ENCODE assay signal across 1 cellular context in genomic region chr1:44213222-44214112, GRCh38.
TF ChIP-seq lines count a peak whose summit lies in the region.

Gene DMAP1 (plus strand): TSS chr1:44213471. CDS start chr1:44213754, 283 bp downstream.

TF ChIP-seq in WTC11, 78 proteins besides CTCF, POLR2A, EP300 and RAD21 (continued from another document and continues in another):
- peak; percentile 19; the same call in 1 of the 2 replicates for TF ChIP-seq ARID4B (CRISPR knock-in tag; IDR thresholded peaks at IDR 0.05; ENCODE audit: borderline replicate concordance)
- TF ChIP-seq, protein P1, sequence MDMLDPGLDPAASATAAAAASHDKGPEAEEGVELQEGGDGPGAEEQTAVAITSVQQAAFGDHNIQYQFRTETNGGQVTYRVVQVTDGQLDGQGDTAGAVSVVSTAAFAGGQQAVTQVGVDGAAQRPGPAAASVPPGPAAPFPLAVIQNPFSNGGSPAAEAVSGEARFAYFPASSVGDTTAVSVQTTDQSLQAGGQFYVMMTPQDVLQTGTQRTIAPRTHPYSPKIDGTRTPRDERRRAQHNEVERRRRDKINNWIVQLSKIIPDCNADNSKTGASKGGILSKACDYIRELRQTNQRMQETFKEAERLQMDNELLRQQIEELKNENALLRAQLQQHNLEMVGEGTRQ (CRISPR knock-in tag; IDR thresholded peaks at IDR 0.05): 0 out of 2 replicates have a peak, but pooled peaks have one; percentile 38
- TF ChIP-seq CBFB (CRISPR knock-in tag; IDR thresholded peaks at IDR 0.05; ENCODE audit: low read depth): peak; percentile 80; the same call in 1 of the 2 replicates
- TF ChIP-seq, protein P2, sequence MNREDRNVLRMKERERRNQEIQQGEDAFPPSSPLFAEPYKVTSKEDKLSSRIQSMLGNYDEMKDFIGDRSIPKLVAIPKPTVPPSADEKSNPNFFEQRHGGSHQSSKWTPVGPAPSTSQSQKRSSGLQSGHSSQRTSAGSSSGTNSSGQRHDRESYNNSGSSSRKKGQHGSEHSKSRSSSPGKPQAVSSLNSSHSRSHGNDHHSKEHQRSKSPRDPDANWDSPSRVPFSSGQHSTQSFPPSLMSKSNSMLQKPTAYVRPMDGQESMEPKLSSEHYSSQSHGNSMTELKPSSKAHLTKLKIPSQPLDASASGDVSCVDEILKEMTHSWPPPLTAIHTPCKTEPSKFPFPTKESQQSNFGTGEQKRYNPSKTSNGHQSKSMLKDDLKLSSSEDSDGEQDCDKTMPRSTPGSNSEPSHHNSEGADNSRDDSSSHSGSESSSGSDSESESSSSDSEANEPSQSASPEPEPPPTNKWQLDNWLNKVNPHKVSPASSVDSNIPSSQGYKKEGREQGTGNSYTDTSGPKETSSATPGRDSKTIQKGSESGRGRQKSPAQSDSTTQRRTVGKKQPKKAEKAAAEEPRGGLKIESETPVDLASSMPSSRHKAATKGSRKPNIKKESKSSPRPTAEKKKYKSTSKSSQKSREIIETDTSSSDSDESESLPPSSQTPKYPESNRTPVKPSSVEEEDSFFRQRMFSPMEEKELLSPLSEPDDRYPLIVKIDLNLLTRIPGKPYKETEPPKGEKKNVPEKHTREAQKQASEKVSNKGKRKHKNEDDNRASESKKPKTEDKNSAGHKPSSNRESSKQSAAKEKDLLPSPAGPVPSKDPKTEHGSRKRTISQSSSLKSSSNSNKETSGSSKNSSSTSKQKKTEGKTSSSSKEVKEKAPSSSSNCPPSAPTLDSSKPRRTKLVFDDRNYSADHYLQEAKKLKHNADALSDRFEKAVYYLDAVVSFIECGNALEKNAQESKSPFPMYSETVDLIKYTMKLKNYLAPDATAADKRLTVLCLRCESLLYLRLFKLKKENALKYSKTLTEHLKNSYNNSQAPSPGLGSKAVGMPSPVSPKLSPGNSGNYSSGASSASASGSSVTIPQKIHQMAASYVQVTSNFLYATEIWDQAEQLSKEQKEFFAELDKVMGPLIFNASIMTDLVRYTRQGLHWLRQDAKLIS (CRISPR knock-in tag; IDR thresholded peaks at IDR 0.05; ENCODE audit: borderline replicate concordance): 0 out of 2 replicates have a peak, but pooled peaks have one; percentile 60
- TF ChIP-seq IRF1 (CRISPR knock-in tag; IDR thresholded peaks at IDR 0.05): peak; percentile 75
- TF ChIP-seq MYBL2 (CRISPR knock-in tag; IDR thresholded peaks at IDR 0.05): no peak; the same call in 1 of the 2 replicates
- TF ChIP-seq ZNF396 (CRISPR knock-in tag; IDR thresholded peaks at IDR 0.05; ENCODE audit: borderline replicate concordance): no peak; the same call in 1 of the 2 replicates
- peak; percentile 16; the same call in 1 of the 2 replicates for TF ChIP-seq NR2C2 (CRISPR knock-in tag; IDR thresholded peaks at IDR 0.05)
- TF ChIP-seq, protein P3, sequence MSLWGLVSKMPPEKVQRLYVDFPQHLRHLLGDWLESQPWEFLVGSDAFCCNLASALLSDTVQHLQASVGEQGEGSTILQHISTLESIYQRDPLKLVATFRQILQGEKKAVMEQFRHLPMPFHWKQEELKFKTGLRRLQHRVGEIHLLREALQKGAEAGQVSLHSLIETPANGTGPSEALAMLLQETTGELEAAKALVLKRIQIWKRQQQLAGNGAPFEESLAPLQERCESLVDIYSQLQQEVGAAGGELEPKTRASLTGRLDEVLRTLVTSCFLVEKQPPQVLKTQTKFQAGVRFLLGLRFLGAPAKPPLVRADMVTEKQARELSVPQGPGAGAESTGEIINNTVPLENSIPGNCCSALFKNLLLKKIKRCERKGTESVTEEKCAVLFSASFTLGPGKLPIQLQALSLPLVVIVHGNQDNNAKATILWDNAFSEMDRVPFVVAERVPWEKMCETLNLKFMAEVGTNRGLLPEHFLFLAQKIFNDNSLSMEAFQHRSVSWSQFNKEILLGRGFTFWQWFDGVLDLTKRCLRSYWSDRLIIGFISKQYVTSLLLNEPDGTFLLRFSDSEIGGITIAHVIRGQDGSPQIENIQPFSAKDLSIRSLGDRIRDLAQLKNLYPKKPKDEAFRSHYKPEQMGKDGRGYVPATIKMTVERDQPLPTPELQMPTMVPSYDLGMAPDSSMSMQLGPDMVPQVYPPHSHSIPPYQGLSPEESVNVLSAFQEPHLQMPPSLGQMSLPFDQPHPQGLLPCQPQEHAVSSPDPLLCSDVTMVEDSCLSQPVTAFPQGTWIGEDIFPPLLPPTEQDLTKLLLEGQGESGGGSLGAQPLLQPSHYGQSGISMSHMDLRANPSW (CRISPR knock-in tag; conservative IDR thresholded peaks at IDR 0.05; ENCODE audit: low read depth): no peak
- no peak for TF ChIP-seq NR1H2 (CRISPR knock-in tag; IDR thresholded peaks at IDR 0.05)
- TF ChIP-seq CREB1 (CRISPR knock-in tag; IDR thresholded peaks at IDR 0.05): peak; percentile 66; the same call in 1 of the 2 replicates
- TF ChIP-seq, protein P4, sequence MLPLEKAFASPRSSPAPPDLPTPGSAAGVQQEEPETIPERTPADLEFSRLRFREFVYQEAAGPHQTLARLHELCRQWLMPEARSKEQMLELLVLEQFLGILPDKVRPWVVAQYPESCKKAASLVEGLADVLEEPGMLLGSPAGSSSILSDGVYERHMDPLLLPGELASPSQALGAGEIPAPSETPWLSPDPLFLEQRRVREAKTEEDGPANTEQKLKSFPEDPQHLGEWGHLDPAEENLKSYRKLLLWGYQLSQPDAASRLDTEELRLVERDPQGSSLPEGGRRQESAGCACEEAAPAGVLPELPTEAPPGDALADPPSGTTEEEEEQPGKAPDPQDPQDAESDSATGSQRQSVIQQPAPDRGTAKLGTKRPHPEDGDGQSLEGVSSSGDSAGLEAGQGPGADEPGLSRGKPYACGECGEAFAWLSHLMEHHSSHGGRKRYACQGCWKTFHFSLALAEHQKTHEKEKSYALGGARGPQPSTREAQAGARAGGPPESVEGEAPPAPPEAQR (CRISPR knock-in tag; IDR thresholded peaks at IDR 0.05): no peak
- 0 out of 2 replicates have a peak, but pooled peaks have one; percentile 61 for TF ChIP-seq ATF1 (CRISPR knock-in tag; IDR thresholded peaks at IDR 0.05)
- TF ChIP-seq ZNF416 (CRISPR knock-in tag; IDR thresholded peaks at IDR 0.05): no peak
- TF ChIP-seq CREM (CRISPR knock-in tag; IDR thresholded peaks at IDR 0.05): peak; percentile 81
- no peak for TF ChIP-seq FOXJ3 (CRISPR knock-in tag; IDR thresholded peaks at IDR 0.05; ENCODE audit: borderline replicate concordance)
- TF ChIP-seq, protein P5, sequence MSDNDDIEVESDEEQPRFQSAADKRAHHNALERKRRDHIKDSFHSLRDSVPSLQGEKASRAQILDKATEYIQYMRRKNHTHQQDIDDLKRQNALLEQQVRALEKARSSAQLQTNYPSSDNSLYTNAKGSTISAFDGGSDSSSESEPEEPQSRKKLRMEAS (CRISPR knock-in tag; IDR thresholded peaks at IDR 0.05): peak; percentile 51
- TF ChIP-seq FOXK1 (CRISPR knock-in tag; IDR thresholded peaks at IDR 0.05): peak; percentile 96
- 0 out of 2 replicates have a peak, but pooled peaks have one; percentile 61 for TF ChIP-seq ZNF281 (CRISPR knock-in tag; IDR thresholded peaks at IDR 0.05)
- TF ChIP-seq, protein P6, sequence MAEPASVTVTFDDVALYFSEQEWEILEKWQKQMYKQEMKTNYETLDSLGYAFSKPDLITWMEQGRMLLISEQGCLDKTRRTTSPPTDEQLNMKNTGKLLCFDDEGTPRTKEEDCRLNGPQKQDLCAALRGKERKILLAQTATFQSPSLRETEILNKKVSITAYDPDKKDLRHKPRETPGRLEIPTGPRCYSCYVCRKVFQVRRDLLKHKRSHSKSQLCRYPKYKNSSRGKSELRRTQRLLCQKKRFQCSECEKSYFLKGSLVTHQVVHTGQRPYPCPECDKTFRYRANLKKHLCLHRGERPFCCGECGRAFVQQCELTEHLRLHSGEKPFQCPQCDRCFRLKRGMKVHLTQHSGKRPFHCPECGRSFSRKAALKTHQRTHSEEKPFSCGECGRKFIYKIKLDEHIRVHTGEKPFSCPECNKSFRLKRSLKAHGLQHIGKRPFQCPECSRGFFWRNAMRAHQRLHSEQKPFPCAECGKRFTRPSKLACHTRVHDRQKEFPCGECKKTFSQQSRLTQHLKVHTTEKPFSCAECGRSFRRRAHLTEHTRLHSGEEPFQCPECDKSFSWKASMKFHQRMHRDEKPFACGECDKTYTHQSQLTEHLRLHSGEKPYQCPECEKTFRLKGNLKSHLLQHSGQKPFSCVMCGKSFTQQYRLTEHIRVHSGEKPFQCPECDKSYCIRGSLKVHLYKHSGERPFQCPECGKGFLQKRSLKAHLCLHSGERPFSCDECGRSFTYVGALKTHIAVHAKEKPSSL (CRISPR knock-in tag; conservative IDR thresholded peaks at IDR 0.05): no peak
- no peak for TF ChIP-seq EMX1 (CRISPR knock-in tag; IDR thresholded peaks at IDR 0.05)
- TF ChIP-seq, protein P7, sequence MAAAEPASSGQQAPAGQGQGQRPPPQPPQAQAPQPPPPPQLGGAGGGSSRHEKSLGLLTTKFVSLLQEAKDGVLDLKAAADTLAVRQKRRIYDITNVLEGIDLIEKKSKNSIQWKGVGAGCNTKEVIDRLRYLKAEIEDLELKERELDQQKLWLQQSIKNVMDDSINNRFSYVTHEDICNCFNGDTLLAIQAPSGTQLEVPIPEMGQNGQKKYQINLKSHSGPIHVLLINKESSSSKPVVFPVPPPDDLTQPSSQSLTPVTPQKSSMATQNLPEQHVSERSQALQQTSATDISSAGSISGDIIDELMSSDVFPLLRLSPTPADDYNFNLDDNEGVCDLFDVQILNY (CRISPR knock-in tag; IDR thresholded peaks at IDR 0.05): no peak
- peak; percentile 91 for TF ChIP-seq ETV6 (CRISPR knock-in tag; IDR thresholded peaks at IDR 0.05)
- no peak for TF ChIP-seq GTF2I (CRISPR knock-in tag; conservative IDR thresholded peaks at IDR 0.05)
- no peak for TF ChIP-seq ZNF512 (CRISPR knock-in tag; IDR thresholded peaks at IDR 0.05; ENCODE audit: borderline replicate concordance)
- no peak for TF ChIP-seq NR3C1 (CRISPR knock-in tag; conservative IDR thresholded peaks at IDR 0.05; ENCODE audit: low read depth)
